ENCODE assay signal across 8 cellular contexts in genomic region chr10:104327745-104328635, GRCh38. TPM values are rescaled to one million over a fixed set of nuclear protein-coding genes. Genes with fewer than 3 reads are reported as not detected.
DNase-seq lines count a peak whose midpoint lies in the region; ATAC-seq and TF ChIP-seq lines count a peak whose summit lies in the region.

No MANE protein-coding gene starts in this region.

- no peaks in the 10 kb centered on the region for H3K27me3 ChIP-seq in GM23338 (ENCODE audit: insufficient read depth)
- no peaks in the 10 kb centered on the region for H3K27me3 ChIP-seq in duodenal mucosa (ENCODE audit: control insufficient read depth in 1 of 2, insufficient read depth in 2 of 2, low read length in 2 of 2)
- no peaks in the 10 kb centered on the region for H3K27me3 ChIP-seq in mucosa of rectum (ENCODE audit: control insufficient read depth in 2 of 2, insufficient read depth in 2 of 2, low read length in 2 of 2)
- no peaks in the 10 kb centered on the region for H3K27me3 ChIP-seq in aorta (ENCODE audit: control insufficient read depth in 1 of 2, insufficient read depth in 2 of 2, low read length in 1 of 2)

- peaks cover 23% of the 10 kb centered on the region for H3K36me3 Mint-ChIP-seq in GM23338 (ENCODE audit: low read depth)

- 44 to 51% methylated on average over 19 to 20 of the region's 20 CpGs for WGBS in aorta, 2 donors

- DNase-seq in GM23338 (ENCODE audit: low spot score) (peak; percentile 44), RWPE1 (ENCODE audit: low spot score) (peak; percentile 63), aorta (no peak), NCI-H82 treated with DMSO at 0.1 percent for 48 hours (lab: John Stamatoyannopoulos, UW; ENCODE audit: unreplicated experiment) (no peak)
- no peak for DNase-seq in stimulated activated CD4-positive, alpha-beta T cell treated with anti-CD3 and anti-CD28 coated beads, Interleukin-4, amount 100 ng/mL, for 24 hours

- H3K4me3 ChIP-seq in GM23338: peak overlapping the region; percentile 31; the same call in 1 of the 2 replicates
- peak overlapping the region in 1 of 2 donors; percentile 20 for H3K4me3 ChIP-seq in duodenal mucosa (ENCODE audit: low read depth in 1 of 2, low read length in 2 of 2)
- peak overlapping the region in 1 of 2 donors; percentile 49 for H3K4me3 ChIP-seq in mucosa of rectum (ENCODE audit: low read length in 2 of 2)
- no peak overlapping the region for H3K4me3 ChIP-seq in aorta (ENCODE audit: low read length in 2 of 2)

- intact Hi-C loops in aorta (cut with DNase I): no loop called here

- ATAC-seq in GM23338 (peak; percentile 61), aorta (ENCODE audit: low FRiP score) (peak; percentile 26), HG03442 (IDR thresholded peaks at IDR 0.05; ENCODE audit: unreplicated experiment) (no peak)

- H3K4me1 ChIP-seq in GM23338 (ENCODE audit: insufficient read depth) (peaks cover 71% of the 10 kb centered on the region), duodenal mucosa (ENCODE audit: control insufficient read depth in 1 of 2, insufficient read depth in 2 of 2, low read length in 2 of 2) (peaks cover 87 to 90% of the 10 kb centered on the region in 2 donors), mucosa of rectum (ENCODE audit: control insufficient read depth in 2 of 2, insufficient read depth in 2 of 2, low read length in 2 of 2) (peaks cover 55 to 57% of the 10 kb centered on the region in 2 donors), aorta (ENCODE audit: control insufficient read depth in 1 of 2, insufficient read depth in 2 of 2, low read length in 2 of 2) (peaks cover 0 to 6% of the 10 kb centered on the region in 2 donors)

- H3K27me3 Mint-ChIP-seq in GM23338 (ENCODE audit: insufficient read depth, low read depth, poor library complexity): peaks cover 4% of the 10 kb centered on the region

- H3K9me3 Mint-ChIP-seq in GM23338: no peaks in the 10 kb centered on the region; the same call in 2 of the 3 replicates

- peaks cover 94% of the 10 kb centered on the region for H3K4me1 Mint-ChIP-seq in GM23338

- H3K4me3 Mint-ChIP-seq in GM23338: peak overlapping the region; percentile 58

- H3K36me3 ChIP-seq in GM23338 (ENCODE audit: insufficient read depth): no peaks in the 10 kb centered on the region
- no peaks in the 10 kb centered on the region for H3K36me3 ChIP-seq in duodenal mucosa (ENCODE audit: control insufficient read depth in 1 of 2, insufficient read depth in 2 of 2, low read length in 2 of 2)
- H3K36me3 ChIP-seq in mucosa of rectum (ENCODE audit: control insufficient read depth in 2 of 2, insufficient read depth in 2 of 2, low read length in 2 of 2): no peaks in the 10 kb centered on the region
- H3K36me3 ChIP-seq in aorta (ENCODE audit: control insufficient read depth in 1 of 2, insufficient read depth in 2 of 2, low read length in 1 of 2): no peaks in the 10 kb centered on the region

- POLR2A ChIA-PET in RWPE1 (lab: Yijun Ruan, JAX; ENCODE audit: low non-redundant PET): no interaction called here

- H3K4me2 ChIP-seq in GM23338: peak overlapping the region; percentile 61

- peak overlapping the region; percentile 98 for H3K27ac Mint-ChIP-seq in GM23338

- 0 out of 2 replicates have a peak, but pooled peaks cover 2% of the 10 kb centered on the region for H3K9me2 ChIP-seq in GM23338 (ENCODE audit: insufficient read depth)

- H3K9ac ChIP-seq in duodenal mucosa (ENCODE audit: low read depth in 1 of 2, low read length in 2 of 2) (peak overlapping the region in 1 of 2 donors; percentile 6), mucosa of rectum (ENCODE audit: low read depth in 1 of 2, low read length in 2 of 2) (peak overlapping the region in 1 of 2 donors; percentile 24)

- no peaks in the 10 kb centered on the region; the same call in 1 of the 2 replicates for H4K20me1 ChIP-seq in GM23338 (replicated peaks; ENCODE audit: insufficient read depth)

- no peak overlapping the region for H2AFZ ChIP-seq in GM23338

- H3K27ac ChIP-seq in GM23338 (ENCODE audit: low read depth) (peak overlapping the region; percentile 92), RWPE1 (peak overlapping the region; percentile 99), duodenal mucosa (ENCODE audit: low read depth, low read length) (peak overlapping the region; percentile 68), mucosa of rectum (ENCODE audit: low read depth in 2 of 2, low read length in 2 of 2) (peak overlapping the region; percentile 59 to 62), aorta (ENCODE audit: low read depth in 1 of 2, low read length in 2 of 2) (peak overlapping the region in 1 of 2 donors; percentile 65)

- TF ChIP-seq CTCF in GM23338 (conservative IDR thresholded peaks at IDR 0.05; ENCODE audit: low read depth in 2 of 2) (no peak), RWPE1 (conservative IDR thresholded peaks at IDR 0.05; ENCODE audit: low read depth) (no peak)

- H3K9me3 ChIP-seq in duodenal mucosa (ENCODE audit: control insufficient read depth in 1 of 2, low read length in 2 of 2) (no peaks in the 10 kb centered on the region), mucosa of rectum (ENCODE audit: control insufficient read depth in 2 of 2, low read length in 2 of 2) (no peaks in the 10 kb centered on the region), aorta (ENCODE audit: control insufficient read depth, low read length) (no peaks in the 10 kb centered on the region)

- peaks cover 96% of the 10 kb centered on the region for H3K79me2 ChIP-seq in GM23338 (replicated peaks; ENCODE audit: insufficient read depth)

- peaks cover 7% of the 10 kb centered on the region for H3F3A ChIP-seq in GM23338 (replicated peaks; ENCODE audit: low read depth)

- CTCF ChIA-PET in RWPE1 (lab: Yijun Ruan, JAX): interaction anchor here (0.5 to 1.0 kb wide), 3 partner anchors 22 to 53 kb away, joined by 3 to 6 read pairs (median 4); no protein-coding TSS in a partner anchor

TF ChIP-seq in GM23338, 12 proteins besides CTCF, POLR2A, EP300 and RAD21 (continues in another document):
- no peak; the same call in 1 of the 2 replicates for TF ChIP-seq POLR2AphosphoS5 (IDR thresholded peaks at IDR 0.05; ENCODE audit: low read depth)
- no peak for TF ChIP-seq CREB1 (CRISPR knock-in tag; IDR thresholded peaks at IDR 0.05; ENCODE audit: low read depth)
- TF ChIP-seq STAT1 (IDR thresholded peaks at IDR 0.05; ENCODE audit: unreplicated experiment): no peak
- TF ChIP-seq NANOG (IDR thresholded peaks at IDR 0.05; ENCODE audit: borderline replicate concordance): no peak
- no peak for TF ChIP-seq ZNF114 (CRISPR knock-in tag; IDR thresholded peaks at IDR 0.05)
- no peak for TF ChIP-seq JUNB (IDR thresholded peaks at IDR 0.05; ENCODE audit: unreplicated experiment)
- TF ChIP-seq ZNF331 (CRISPR knock-in tag; IDR thresholded peaks at IDR 0.05; ENCODE audit: low read depth): no peak
- no peak for TF ChIP-seq EZH2phosphoT487 (IDR thresholded peaks at IDR 0.05; ENCODE audit: unreplicated experiment)
- TF ChIP-seq, protein P1, sequence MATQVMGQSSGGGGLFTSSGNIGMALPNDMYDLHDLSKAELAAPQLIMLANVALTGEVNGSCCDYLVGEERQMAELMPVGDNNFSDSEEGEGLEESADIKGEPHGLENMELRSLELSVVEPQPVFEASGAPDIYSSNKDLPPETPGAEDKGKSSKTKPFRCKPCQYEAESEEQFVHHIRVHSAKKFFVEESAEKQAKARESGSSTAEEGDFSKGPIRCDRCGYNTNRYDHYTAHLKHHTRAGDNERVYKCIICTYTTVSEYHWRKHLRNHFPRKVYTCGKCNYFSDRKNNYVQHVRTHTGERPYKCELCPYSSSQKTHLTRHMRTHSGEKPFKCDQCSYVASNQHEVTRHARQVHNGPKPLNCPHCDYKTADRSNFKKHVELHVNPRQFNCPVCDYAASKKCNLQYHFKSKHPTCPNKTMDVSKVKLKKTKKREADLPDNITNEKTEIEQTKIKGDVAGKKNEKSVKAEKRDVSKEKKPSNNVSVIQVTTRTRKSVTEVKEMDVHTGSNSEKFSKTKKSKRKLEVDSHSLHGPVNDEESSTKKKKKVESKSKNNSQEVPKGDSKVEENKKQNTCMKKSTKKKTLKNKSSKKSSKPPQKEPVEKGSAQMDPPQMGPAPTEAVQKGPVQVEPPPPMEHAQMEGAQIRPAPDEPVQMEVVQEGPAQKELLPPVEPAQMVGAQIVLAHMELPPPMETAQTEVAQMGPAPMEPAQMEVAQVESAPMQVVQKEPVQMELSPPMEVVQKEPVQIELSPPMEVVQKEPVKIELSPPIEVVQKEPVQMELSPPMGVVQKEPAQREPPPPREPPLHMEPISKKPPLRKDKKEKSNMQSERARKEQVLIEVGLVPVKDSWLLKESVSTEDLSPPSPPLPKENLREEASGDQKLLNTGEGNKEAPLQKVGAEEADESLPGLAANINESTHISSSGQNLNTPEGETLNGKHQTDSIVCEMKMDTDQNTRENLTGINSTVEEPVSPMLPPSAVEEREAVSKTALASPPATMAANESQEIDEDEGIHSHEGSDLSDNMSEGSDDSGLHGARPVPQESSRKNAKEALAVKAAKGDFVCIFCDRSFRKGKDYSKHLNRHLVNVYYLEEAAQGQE (IDR thresholded peaks at IDR 0.05; ENCODE audit: unreplicated experiment): no peak

RNA-seq across cellular contexts. Expression of gene ITPRIP, which starts 10.3 kb away (rescaled TPM):
- total RNA-seq in GM23338 (2014; rRNA removed; shearing (Covaris generic)): 15.2 and 15.9 TPM in 2 replicates
- 6.4 and 6.9 TPM in 2 replicates for polyA plus RNA-seq in GM23338 (2016; fragmentation: Nextera tagmentation; extraction: Ambion mirVana)
- 10 to 100 TPM; 22.3 to 51.4 TPM for total RNA-seq in aorta
- 10 to 100 TPM in 1 of 2 donors, 1 to 10 TPM in 1; 4.3 to 15.5 TPM for polyA plus RNA-seq in aorta

RNA-seq across cellular contexts. Expression of gene CFAP58, which starts 25.6 kb away (rescaled TPM):
- 0.39 and 0.63 TPM in 2 replicates for total RNA-seq in GM23338 (2014; rRNA removed; shearing (Covaris generic))
- polyA plus RNA-seq in GM23338 (2016; fragmentation: Nextera tagmentation; extraction: Ambion mirVana) (0.24 and 0.89 TPM in 2 replicates), aorta (under 1 TPM; 0.38 to 0.67 TPM)
- total RNA-seq in aorta: 1 to 10 TPM; 1.1 to 1.3 TPM

RNA-seq across cellular contexts. Expression of gene GSTO2, which starts 59.0 kb away (rescaled TPM):
- total RNA-seq in GM23338 (2014; rRNA removed; shearing (Covaris generic)): 30.7 and 39.3 TPM in 2 replicates
- polyA plus RNA-seq in GM23338 (2016; fragmentation: Nextera tagmentation; extraction: Ambion mirVana) (49.8 and 51.3 TPM in 2 replicates), aorta (1 to 10 TPM; 3.5 to 4.3 TPM)
- total RNA-seq in aorta: 1 to 10 TPM; 1.7 to 3.5 TPM

Comparison
In these comparisons a context has a peak if more than half of its experiments do, and no peak if none do; other contexts are left out.
1. DNase-seq: peak in GM23338 (single experiment) and RWPE1 (single experiment); none in aorta (0 of 2), stimulated activated CD4-positive, alpha-beta T cell treated with anti-CD3 and anti-CD28 coated beads, Interleukin-4, amount 100 ng/mL, for 24 hours (single experiment) and NCI-H82 treated with DMSO at 0.1 percent for 48 hours (single experiment).